ENCODE assay signal across 26 cellular contexts in genomic region chr14:53494587-53494986, GRCh38.
"Had no signal": no experiment of that assay in that cellular context is flagged by ENCODE, and none has a peak within 500 bp of the region (broad histone marks: within the 10 kb centered on the region; RNA-seq: fewer than 3 reads in every experiment).

No MANE protein-coding gene starts in this region.

- H3K4me3 ChIP-seq: esophagus squamous epithelium, heart right ventricle, ovary, prostate gland, sigmoid colon, smooth muscle cell, stomach, tibial artery, upper lobe of right lung had no signal

- H3K9me3 Mint-ChIP-seq: activated naive CD8-positive, alpha-beta T cell treated with anti-CD3 and anti-CD28 coated beads, Interleukin-2, amount 10 ng/mL, durations not matched to agents 7 days and 5 days had no signal

- H3K36me3 Mint-ChIP-seq: activated naive CD8-positive, alpha-beta T cell treated with anti-CD3 and anti-CD28 coated beads, Interleukin-2, amount 10 ng/mL, durations not matched to agents 7 days and 5 days; stimulated activated naive B cell treated with anti-CD40 and anti-IgM and Interleukin-4, amounts not matched to agents 10 μg/mL and 1 μg/mL and 100 μg/mL, for 72 hours had no signal

- H3K27ac Mint-ChIP-seq: activated CD4-positive, alpha-beta T cell treated with anti-CD3 and anti-CD28 coated beads for 36 hours; activated naive CD4-positive, alpha-beta T cell treated with anti-CD3 and anti-CD28 coated beads for 36 hours; activated naive CD8-positive, alpha-beta T cell treated with anti-CD3 and anti-CD28 coated beads, Interleukin-2, amount 10 ng/mL, durations not matched to agents 7 days and 5 days; naive B cell; nephron progenitor cell; stimulated activated naive B cell treated with anti-CD40 and anti-IgM and Interleukin-4, amounts not matched to agents 10 μg/mL and 1 μg/mL and 100 μg/mL, for 72 hours; T-cell; T-helper 2 cell treated with Interferon-gamma antibody and Interleukin-4, amounts not matched to agents 5 μg/mL and 100 μg/mL, for 36 hours had no signal

- ATAC-seq: activated CD4-positive, alpha-beta T cell treated with anti-CD3 and anti-CD28 coated beads for 36 hours; heart right ventricle; left lobe of liver; stimulated activated naive B cell treated with anti-CD40 and anti-IgM and Interleukin-4, amounts not matched to agents 10 μg/mL and 1 μg/mL and 100 μg/mL, for 72 hours; T-cell; upper lobe of right lung had no signal

- DNase-seq: activated CD4-positive, alpha-beta T cell treated with anti-CD3 and anti-CD28 coated beads for 36 hours; activated CD4-positive, CD25-positive, alpha-beta regulatory T cell; activated effector memory CD4-positive, alpha-beta T cell treated with Interleukin-2 at 50 U/mL for 16 hours; activated naive CD4-positive, alpha-beta T cell treated with anti-CD3 and anti-CD28 coated beads for 36 hours; activated naive CD8-positive, alpha-beta T cell treated with anti-CD3 and anti-CD28 coated beads, Interleukin-2, amount 10 ng/mL, durations not matched to agents 7 days and 5 days; dermis blood vessel endothelial cell; effector CD4-positive, alpha-beta T cell; esophagus squamous epithelium; foreskin fibroblast; heart right ventricle; kidney glomerular epithelial cell; naive B cell; nephron progenitor cell; ovary; retina; sigmoid colon; stimulated activated CD4-positive, alpha-beta T cell treated with anti-CD3 and anti-CD28 coated beads, Interleukin-2, amount 100 ng/mL, for 24 hours; stimulated activated naive B cell treated with anti-CD40 and anti-IgM and Interleukin-4, amounts not matched to agents 10 μg/mL and 1 μg/mL and 100 μg/mL, for 72 hours; stomach; T-cell; tibial artery; upper lobe of right lung had no signal
